8 cellular contexts compared by ENCODE assay signal in genomic region chr14:25833341-25834121, GRCh38.
DNase-seq lines count a peak whose midpoint lies in the region; TF ChIP-seq lines count a peak whose summit lies in the region.
"Had no signal": no experiment of that assay in that cellular context is flagged by ENCODE, and none has a peak within 500 bp of the region (broad histone marks: within the 10 kb centered on the region; RNA-seq: fewer than 3 reads in every experiment).

No MANE protein-coding gene starts in this region.

- no peaks in the 10 kb centered on the region for H4K20me1 ChIP-seq in neural cell (ENCODE audit: insufficient read depth)

- no peak overlapping the region for H3K27ac ChIP-seq in neural cell (ENCODE audit: low read length)

- peaks cover 4% of the 10 kb centered on the region for H3F3A ChIP-seq in neural cell (ENCODE audit: insufficient read depth, low read length, poor library complexity, severe bottlenecking)

- peak; percentile 89 for TF ChIP-seq RAD21 in neural cell (conservative IDR thresholded peaks at IDR 0.05)

- BruUV-seq in Calu3 (replicated peaks; lab: Mats Ljungman, UMichigan) = no TSS peak

- no peak overlapping the region for H3K9ac ChIP-seq in neural cell (ENCODE audit: low read length)

- DNase-seq in HuH-7 (ENCODE audit: low spot score) = peak; percentile 17
- DNase-seq in NCI-H345 treated with DMSO at 0.1 percent for 48 hours (lab: John Stamatoyannopoulos, UW; ENCODE audit: unreplicated experiment) = peak; percentile 38
- peak; percentile 21 for DNase-seq in cerebellum (ENCODE audit: low spot score)
- no peak for DNase-seq in Calu3
- DNase-seq in CD1c-positive myeloid dendritic cell (ENCODE audit: extremely low spot score) = no peak
- no peak for DNase-seq in cortex of kidney (lab: John Stamatoyannopoulos, UW)

- no peaks in the 10 kb centered on the region for H3K36me3 ChIP-seq in neural cell (ENCODE audit: insufficient read depth, low read length)

- intact Hi-C loops in Calu3 (cut with micrococcal nuclease; ENCODE audit: unreplicated experiment) = no loop called here

- no peaks in the 10 kb centered on the region for H3K9me2 ChIP-seq in neural cell (ENCODE audit: insufficient read depth, low read length)

- H3K4me1 Mint-ChIP-seq in Calu3 (ENCODE audit: low read depth, unreplicated experiment) = no peaks in the 10 kb centered on the region

- no peak overlapping the region for H3K4me3 Mint-ChIP-seq in Calu3 (ENCODE audit: low read depth, unreplicated experiment)
- H3K4me3 Mint-ChIP-seq: stimulated activated naive CD8-positive, alpha-beta T cell treated with anti-CD3 and anti-CD28 coated beads, Interleukin-15, Interleukin-2, amounts not matched to agents 100 ng/mL and 50 ng/mL, for 24 hours had no signal

- no peak overlapping the region for H3K4me2 ChIP-seq in neural cell (ENCODE audit: low read length)

- H3K79me2 ChIP-seq in neural cell (replicated peaks; ENCODE audit: insufficient read depth, low read length) = no peaks in the 10 kb centered on the region

- no peaks in the 10 kb centered on the region for H3K27me3 Mint-ChIP-seq in Calu3 (ENCODE audit: unreplicated experiment)
- H3K27me3 Mint-ChIP-seq: stimulated activated naive CD8-positive, alpha-beta T cell treated with anti-CD3 and anti-CD28 coated beads, Interleukin-15, Interleukin-2, amounts not matched to agents 100 ng/mL and 50 ng/mL, for 24 hours had no signal

- peaks cover 10% of the 10 kb centered on the region for H3K9me3 Mint-ChIP-seq in Calu3 (ENCODE audit: low read depth, unreplicated experiment)

- TF ChIP-seq EP300 in neural cell (conservative IDR thresholded peaks at IDR 0.05; ENCODE audit: poor library complexity, severe bottlenecking) = no peak

- H3K27ac Mint-ChIP-seq in Calu3 (ENCODE audit: unreplicated experiment) = no peak overlapping the region
- H3K27ac Mint-ChIP-seq: stimulated activated naive CD8-positive, alpha-beta T cell treated with anti-CD3 and anti-CD28 coated beads, Interleukin-15, Interleukin-2, amounts not matched to agents 100 ng/mL and 50 ng/mL, for 24 hours had no signal

- no peaks in the 10 kb centered on the region for H3K9me3 ChIP-seq in neural cell (ENCODE audit: low read length)

- peak; percentile 82 for TF ChIP-seq CTCF in neural cell (IDR thresholded peaks at IDR 0.05; ENCODE audit: poor library complexity, severe bottlenecking)
- TF ChIP-seq CTCF in Calu3 (IDR thresholded peaks at IDR 0.05; ENCODE audit: unreplicated experiment) = no peak

- H3K36me3 Mint-ChIP-seq in Calu3 (ENCODE audit: insufficient read depth, unreplicated experiment) = no peaks in the 10 kb centered on the region

- CTCF ChIA-PET in Calu3 (lab: Charles Lee) = no interaction called here

- no peak overlapping the region for H2AFZ ChIP-seq in neural cell (ENCODE audit: low read depth, low read length)

- no peaks in the 10 kb centered on the region for H3K27me3 ChIP-seq in neural cell (ENCODE audit: insufficient read depth, low read depth, low read length)

- H3K4me3 ChIP-seq in neural cell (ENCODE audit: low read length) = no peak overlapping the region

TF ChIP-seq in neural cell, 6 proteins besides CTCF, POLR2A, EP300 and RAD21:
- peak; percentile 88 for TF ChIP-seq SMC3 (conservative IDR thresholded peaks at IDR 0.05; ENCODE audit: poor library complexity)
- TF ChIP-seq POLR2AphosphoS5 (IDR thresholded peaks at IDR 0.05) = no peak

Comparison
In these comparisons a context has a peak if more than half of its experiments do, and no peak if none do; other contexts are left out.
1. DNase-seq: peak in HuH-7 (single experiment), NCI-H345 treated with DMSO at 0.1 percent for 48 hours (single experiment) and cerebellum (single experiment); none in Calu3 (single experiment), CD1c-positive myeloid dendritic cell (single experiment) and cortex of kidney (single experiment).